Comparison of ENCODE assay signal across 6 cellular contexts in genomic region chr19:1251503-1252220, GRCh38. TPM values are rescaled to one million over a fixed set of nuclear protein-coding genes. Genes with fewer than 3 reads are reported as not detected.
A peak's percentile ranks its signal among the peaks of the same experiment; 100 is the strongest.
DNase-seq lines count a peak whose midpoint lies in the region; TF ChIP-seq lines count a peak whose summit lies in the region.

No MANE protein-coding gene starts in this region.

- peaks cover 6% of the 10 kb centered on the region for H3K27me3 Mint-ChIP-seq in neural crest cell (ENCODE audit: low read depth)

- intact Hi-C loops in breast epithelium (cut with DNase I; ENCODE audit: low total_unique reads) = no loop called here

- no peaks in the 10 kb centered on the region for H3K9me3 Mint-ChIP-seq in neural crest cell

- H3K4me3 ChIP-seq in AG09309 (ENCODE audit: control insufficient read depth, low read depth, low read length) = peak overlapping the region; percentile 56
- H3K4me3 ChIP-seq in breast epithelium = peak overlapping the region; percentile 83 to 97 (median 94)

- peaks cover 12% of the 10 kb centered on the region for H3K36me3 Mint-ChIP-seq in neural crest cell (ENCODE audit: low read depth)

- H3K4me1 ChIP-seq in breast epithelium = peaks cover 19 to 20% of the 10 kb centered on the region in 2 donors

- H3K4me1 Mint-ChIP-seq in neural crest cell = no peaks in the 10 kb centered on the region

- no peaks in the 10 kb centered on the region for H3K27me3 ChIP-seq in breast epithelium

- DNase-seq in AG09309 (ENCODE audit: low read depth) = no peak
- DNase-seq in NCI-H2196 treated with DMSO at 0.1 percent for 48 hours (lab: John Stamatoyannopoulos, UW; ENCODE audit: unreplicated experiment) = peak; percentile 63
- DNase-seq in breast epithelium (ENCODE audit: low spot score in 2 of 2) = peak in 1 of 2 donors; percentile 79
- DNase-seq in neural crest cell (ENCODE audit: low read depth, low spot score) = no peak
- DNase-seq in glomerular visceral epithelial cell (ENCODE audit: extremely low spot score) = no peak
- no peak for DNase-seq in foreskin melanocyte

- peak overlapping the region; percentile 98 for H3K27ac Mint-ChIP-seq in neural crest cell (ENCODE audit: unreplicated experiment)

- H3K9me3 ChIP-seq in breast epithelium = no peaks in the 10 kb centered on the region

- H3K36me3 ChIP-seq in breast epithelium = peaks cover 11% of the 10 kb centered on the region

- peak overlapping the region; percentile 99 for H3K27ac ChIP-seq in breast epithelium

- H3K4me3 Mint-ChIP-seq in neural crest cell = peak overlapping the region; percentile 93

- TF ChIP-seq POLR2A in breast epithelium (IDR thresholded peaks at IDR 0.05) = no peak

- TF ChIP-seq CTCF in AG09309 (IDR thresholded peaks at IDR 0.05; ENCODE audit: control insufficient read depth, insufficient read depth, low read depth, low read length, missing control alignments) = no peak
- no peak for TF ChIP-seq CTCF in breast epithelium (IDR thresholded peaks at IDR 0.05)
- no peak for TF ChIP-seq CTCF in neural crest cell (conservative IDR thresholded peaks at IDR 0.05)

RNA-seq across cellular contexts. Expression of gene MIDN, which starts 3.3 kb away (rescaled TPM):
- total RNA-seq in breast epithelium = 10 to 100 TPM; 13.8 to 28.5 (median 22.4) TPM
- 177 and 187 TPM in 2 replicates for total RNA-seq in neural crest cell

RNA-seq across cellular contexts. Expression of gene ATP5F1D, which starts 10.1 kb away (rescaled TPM):
- total RNA-seq in breast epithelium = 10 to 100 TPM; 47.6 to 64.9 (median 61.3) TPM
- 140 and 141 TPM in 2 replicates for total RNA-seq in neural crest cell

RNA-seq across cellular contexts. Expression of gene CBARP, which starts 13.9 kb away (rescaled TPM):
- total RNA-seq in breast epithelium (1 to 10 TPM in 1 of 3 donors, under 1 TPM in 1, not detected in 1; 0.98 to 4.8 TPM), neural crest cell (26.2 and 27.1 TPM in 2 replicates)

RNA-seq across cellular contexts. Expression of gene CIRBP, which starts 17.5 kb away (rescaled TPM):
- total RNA-seq in breast epithelium = 100 to 1,000 TPM; 458 to 758 (median 656) TPM
- total RNA-seq in neural crest cell = 414 and 421 TPM in 2 replicates

RNA-seq across cellular contexts. Expression of gene FAM174C, which starts 23.7 kb away (rescaled TPM):
- total RNA-seq in breast epithelium = 10 to 100 TPM; 43.9 to 60.6 (median 53.1) TPM
- 33.3 and 36.6 TPM in 2 replicates for total RNA-seq in neural crest cell
